17 cellular contexts compared by ENCODE assay signal in genomic region chr13:30863796-30864195, GRCh38. TPM values are rescaled to one million over a fixed set of nuclear protein-coding genes. Genes with fewer than 3 reads are reported as not detected.
DNase-seq lines count a peak whose midpoint lies in the region; ATAC-seq and TF ChIP-seq lines count a peak whose summit lies in the region.
"Had no signal": no experiment of that assay in that cellular context is flagged by ENCODE, and none has a peak within 500 bp of the region (broad histone marks: within the 10 kb centered on the region; RNA-seq: fewer than 3 reads in every experiment).

No MANE protein-coding gene starts in this region.

- 80 to 82% methylated on average over 7 of the region's 7 CpGs for WGBS in esophagus squamous epithelium, 2 donors
- 86 to 89% methylated on average over 7 of the region's 7 CpGs for WGBS in tibial nerve, 2 donors

- intact Hi-C loops in esophagus squamous epithelium (cut with DNase I) = no loop called here

- peak overlapping the region; percentile 66 for H3K4me3 ChIP-seq in SJCRH30
- H3K4me3 ChIP-seq in esophagus squamous epithelium = no peak overlapping the region
- H3K4me3 ChIP-seq in tibial nerve = no peak overlapping the region

- H3K36me3 Mint-ChIP-seq in nephron progenitor cell (ENCODE audit: low read depth) = no peaks in the 10 kb centered on the region
- H3K36me3 Mint-ChIP-seq in naive thymus-derived CD8-positive, alpha-beta T cell = no peaks in the 10 kb centered on the region
- H3K36me3 Mint-ChIP-seq: CD8-positive, alpha-beta memory T cell had no signal

- no peaks in the 10 kb centered on the region for H3K27me3 ChIP-seq in SJCRH30
- no peaks in the 10 kb centered on the region for H3K27me3 ChIP-seq in esophagus squamous epithelium
- H3K27me3 ChIP-seq in tibial nerve = no peaks in the 10 kb centered on the region

- DNase-seq in SJCRH30 (no peak), esophagus squamous epithelium (lab: John Stamatoyannopoulos, UW) (no peak), nephron progenitor cell (no peak), tibial nerve (ENCODE audit: low spot score in 2 of 2) (no peak), germinal center (ENCODE audit: low spot score) (no peak)
- DNase-seq in naive thymus-derived CD8-positive, alpha-beta T cell = no peak
- DNase-seq: activated CD4-positive, alpha-beta T cell treated with anti-CD3 and anti-CD28 coated beads, Interleukin-2, amount 50 U/mL, for 1 hour; CD8-positive, alpha-beta memory T cell; head of caudate nucleus; midbrain; NCI-H1048; NCI-H2227 treated with DMSO at 0.1 percent for 48 hours had no signal

- TF ChIP-seq CTCF in esophagus squamous epithelium (IDR thresholded peaks at IDR 0.05) (no peak), nephron progenitor cell (IDR thresholded peaks at IDR 0.05) (no peak), tibial nerve (IDR thresholded peaks at IDR 0.05) (no peak)

- H3K4me1 Mint-ChIP-seq in nephron progenitor cell = peaks cover 69% of the 10 kb centered on the region
- H3K4me1 Mint-ChIP-seq in naive thymus-derived CD8-positive, alpha-beta T cell = peaks cover 4 to 6% (median 4%) of the 10 kb centered on the region in 4 donors

- TF ChIP-seq POLR2A in esophagus squamous epithelium (IDR thresholded peaks at IDR 0.05) (no peak), tibial nerve (IDR thresholded peaks at IDR 0.05) (no peak)

- H3K9me3 ChIP-seq in SJCRH30 (replicated peaks) = no peaks in the 10 kb centered on the region
- peaks cover 0 to 1% (median 0%) of the 10 kb centered on the region in 3 donors for H3K9me3 ChIP-seq in esophagus squamous epithelium
- H3K9me3 ChIP-seq in tibial nerve = no peaks in the 10 kb centered on the region

- peaks cover 26% of the 10 kb centered on the region for H3K27me3 Mint-ChIP-seq in nephron progenitor cell (ENCODE audit: low read depth, poor library complexity)
- H3K27me3 Mint-ChIP-seq in naive thymus-derived CD8-positive, alpha-beta T cell = peaks cover 0 to 9% (median 4%) of the 10 kb centered on the region in 5 donors

- no peak for TF ChIP-seq EP300 in tibial nerve (IDR thresholded peaks at IDR 0.05)

- H3K4me3 Mint-ChIP-seq in nephron progenitor cell = peak overlapping the region; percentile 2
- H3K4me3 Mint-ChIP-seq in naive thymus-derived CD8-positive, alpha-beta T cell = no peak overlapping the region
- H3K4me3 Mint-ChIP-seq: activated T-helper 1 cell treated with anti-CD3 and anti-CD28 coated beads, Interleukin-12 subunit alpha, Interleukin-12 subunit beta, Interleukin-2, Interleukin-4 antibody, amounts not matched to agents 30 ng/mL and 10 ng/mL and 1 ng/mL, durations not matched to agents 14 hours and 24 hours and 36 hours; CD8-positive, alpha-beta memory T cell; T-helper 1 cell treated with Interleukin-12 subunit alpha and Interleukin-12 subunit beta and Interleukin-4 antibody, amounts not matched to agents 30 μg/mL and 1 μg/mL, for 36 hours had no signal

- no peak overlapping the region for H3K27ac Mint-ChIP-seq in nephron progenitor cell
- peak overlapping the region in 1 of 10 donors; percentile 29 for H3K27ac Mint-ChIP-seq in naive thymus-derived CD8-positive, alpha-beta T cell
- H3K27ac Mint-ChIP-seq: activated T-helper 1 cell treated with anti-CD3 and anti-CD28 coated beads, Interleukin-12 subunit alpha, Interleukin-12 subunit beta, Interleukin-2, Interleukin-4 antibody, amounts not matched to agents 30 ng/mL and 10 ng/mL and 1 ng/mL, durations not matched to agents 14 hours and 24 hours and 36 hours; T-helper 1 cell treated with Interleukin-12 subunit alpha and Interleukin-12 subunit beta and Interleukin-4 antibody, amounts not matched to agents 30 μg/mL and 1 μg/mL, for 36 hours had no signal

- ATAC-seq in GM21526 (IDR thresholded peaks at IDR 0.05; ENCODE audit: low FRiP score, unreplicated experiment) = no peak
- ATAC-seq in GM21515 (IDR thresholded peaks at IDR 0.05; ENCODE audit: unreplicated experiment) = no peak
- ATAC-seq in naive thymus-derived CD8-positive, alpha-beta T cell = no peak
- ATAC-seq: HepG2 had no signal

- H3K4me1 ChIP-seq in SJCRH30 (peaks cover 33% of the 10 kb centered on the region), esophagus squamous epithelium (peaks cover 0 to 42% (median 22%) of the 10 kb centered on the region in 3 donors), tibial nerve (peaks cover 3 to 39% (median 22%) of the 10 kb centered on the region in 4 donors)

- peaks cover 3% of the 10 kb centered on the region for H3K9me3 Mint-ChIP-seq in nephron progenitor cell
- peaks cover 0 to 7% (median 0%) of the 10 kb centered on the region in 9 donors for H3K9me3 Mint-ChIP-seq in naive thymus-derived CD8-positive, alpha-beta T cell
- H3K9me3 Mint-ChIP-seq: activated T-helper 1 cell treated with anti-CD3 and anti-CD28 coated beads, Interleukin-12 subunit alpha, Interleukin-12 subunit beta, Interleukin-2, Interleukin-4 antibody, amounts not matched to agents 30 ng/mL and 10 ng/mL and 1 ng/mL, durations not matched to agents 14 hours and 24 hours and 36 hours; CD8-positive, alpha-beta memory T cell; T-helper 1 cell treated with Interleukin-12 subunit alpha and Interleukin-12 subunit beta and Interleukin-4 antibody, amounts not matched to agents 30 μg/mL and 1 μg/mL, for 36 hours had no signal

- POLR2A ChIA-PET in naive thymus-derived CD8-positive, alpha-beta T cell (lab: Charles Lee) = no interaction called here

- H3K27ac ChIP-seq in SJCRH30 (peak overlapping the region; percentile 88), esophagus squamous epithelium (peak overlapping the region; percentile 38 to 88 (median 76)), tibial nerve (peak overlapping the region; percentile 64 to 84 (median 72))

- H3K36me3 ChIP-seq in SJCRH30 (peaks cover 37% of the 10 kb centered on the region), esophagus squamous epithelium (no peaks in the 10 kb centered on the region), tibial nerve (no peaks in the 10 kb centered on the region)

RNA-seq across cellular contexts. Expression of gene MEDAG, which starts 42.3 kb away (rescaled TPM):
- total RNA-seq in SJCRH30 (2014; rRNA removed; shearing (Covaris generic)) = 52.1 and 56.1 TPM in 2 replicates
- 10 to 100 TPM in 1 of 4 donors, 1 to 10 TPM in 3; 1.1 to 11.3 (median 6.3) TPM for total RNA-seq in esophagus squamous epithelium
- 100 to 1,000 TPM in 3 of 4 donors, 10 to 100 TPM in 1; 95.1 to 151 (median 122) TPM for total RNA-seq in tibial nerve
- not detected for total RNA-seq in naive thymus-derived CD8-positive, alpha-beta T cell
- not detected for polyA plus RNA-seq in naive thymus-derived CD8-positive, alpha-beta T cell
- total RNA-seq: activated T-helper 1 cell treated with anti-CD3 and anti-CD28 coated beads, Interleukin-12 subunit alpha, Interleukin-12 subunit beta, Interleukin-2, Interleukin-4 antibody, amounts not matched to agents 30 ng/mL and 10 ng/mL and 1 ng/mL, durations not matched to agents 14 hours and 24 hours and 36 hours; CD8-positive, alpha-beta memory T cell; HepG2 had no signal
- polyA plus RNA-seq: CD8-positive, alpha-beta memory T cell; HepG2 had no signal
